10 cellular contexts compared by ENCODE assay signal in genomic region chr11:119423459-119424254, GRCh38. TPM values are rescaled to one million over a fixed set of nuclear protein-coding genes. Genes with fewer than 3 reads are reported as not detected.
DNase-seq lines count a peak whose midpoint lies in the region; ATAC-seq, FAIRE-seq and TF ChIP-seq lines count a peak whose summit lies in the region.
"Had no signal": no experiment of that assay in that cellular context is flagged by ENCODE, and none has a peak within 500 bp of the region (broad histone marks: within the 10 kb centered on the region; RNA-seq: fewer than 3 reads in every experiment).

No MANE protein-coding gene starts in this region.

- H3K4me2 ChIP-seq in A549, result peak overlapping the region; percentile 98
- H3K4me2 ChIP-seq: KMS-11 had no signal

- peaks cover 34% of the 10 kb centered on the region for H3K36me3 Mint-ChIP-seq in HFFc6 (ENCODE audit: low read depth)
- peaks cover 14% of the 10 kb centered on the region for H3K36me3 Mint-ChIP-seq in nephron progenitor cell (ENCODE audit: low read depth)
- no peaks in the 10 kb centered on the region for H3K36me3 Mint-ChIP-seq in natural killer cell

- no peak for ATAC-seq in A549
- ATAC-seq in HG03457 (IDR thresholded peaks at IDR 0.05; ENCODE audit: unreplicated experiment), result no peak
- no peak for ATAC-seq in GM19463 (IDR thresholded peaks at IDR 0.05; ENCODE audit: unreplicated experiment)
- ATAC-seq in natural killer cell, result no peak

- TF ChIP-seq RAD21 in A549 (conservative IDR thresholded peaks at IDR 0.05 in 1 of 2, IDR thresholded peaks at IDR 0.05 in 1 of 2), result no peak

- peak overlapping the region; percentile 60; the same call in 1 of the 2 replicates for H3K27ac Mint-ChIP-seq in HFFc6
- H3K27ac Mint-ChIP-seq in nephron progenitor cell, result no peak overlapping the region
- no peak overlapping the region for H3K27ac Mint-ChIP-seq in natural killer cell

- no peak for TF ChIP-seq POLR2A in A549 (IDR thresholded peaks at IDR 0.05; ENCODE audit: low read length)

- H3K9me3 ChIP-seq in A549, result no peaks in the 10 kb centered on the region

- intact Hi-C loops in dorsolateral prefrontal cortex (cut with DNase I) (loop anchor here in 1 of 2 donors (2.0 kb wide), 1 partner anchor 51 kb away; no protein-coding TSS in a partner anchor), posterior vena cava (cut with DNase I) (no loop called here), natural killer cell (cut with micrococcal nuclease) (no loop called here)

- CTCF ChIA-PET in A549 (lab: Yijun Ruan, JAX), result interaction anchor here (1.1 kb wide), 2 partner anchors 41 to 67 kb away, joined by 3 to 4 read pairs; no protein-coding TSS in a partner anchor

- 81% methylated on average over 15 of the region's 15 CpGs for WGBS in A549 (ENCODE audit: missing lambda C conversion rate)

- POLR2A ChIA-PET in A549 (lab: Yijun Ruan, JAX), result no interaction called here

- no peak for TF ChIP-seq EP300 in A549 (IDR thresholded peaks at IDR 0.05)

- no peak for FAIRE-seq in A549 (lab: Jason Lieb, UNC)

- TF ChIP-seq CTCF in A549 (IDR thresholded peaks at IDR 0.05), result no peak
- TF ChIP-seq CTCF in HFFc6 (IDR thresholded peaks at IDR 0.05), result no peak
- TF ChIP-seq CTCF in dorsolateral prefrontal cortex (IDR thresholded peaks at IDR 0.05 in 54 of 56, conservative IDR thresholded peaks at IDR 0.05 in 2 of 56; ENCODE audit: low read depth in 1 of 56, partially characterized antibody in 56 of 56), result no peak
- TF ChIP-seq CTCF in nephron progenitor cell (IDR thresholded peaks at IDR 0.05), result no peak
- no peak for TF ChIP-seq CTCF in natural killer cell (IDR thresholded peaks at IDR 0.05)

- H3K4me3 Mint-ChIP-seq in HFFc6, result peak overlapping the region; percentile 97
- peak overlapping the region; percentile 85 for H3K4me3 Mint-ChIP-seq in nephron progenitor cell
- no peak overlapping the region for H3K4me3 Mint-ChIP-seq in natural killer cell

- H3K27me3 Mint-ChIP-seq in HFFc6 (ENCODE audit: insufficient read depth), result peaks cover 2% of the 10 kb centered on the region; the same call in 1 of the 2 replicates
- peaks cover 45% of the 10 kb centered on the region for H3K27me3 Mint-ChIP-seq in nephron progenitor cell (ENCODE audit: low read depth, poor library complexity)
- peaks cover 39 to 56% of the 10 kb centered on the region in 2 donors for H3K27me3 Mint-ChIP-seq in natural killer cell (ENCODE audit: low read depth in 2 of 2)

- peaks cover 32% of the 10 kb centered on the region for H3K4me1 Mint-ChIP-seq in HFFc6 (ENCODE audit: low read depth)
- peaks cover 46% of the 10 kb centered on the region for H3K4me1 Mint-ChIP-seq in nephron progenitor cell
- peaks cover 11 to 12% of the 10 kb centered on the region in 2 donors for H3K4me1 Mint-ChIP-seq in natural killer cell

- H3K4me1 ChIP-seq in A549, result peaks cover 6% of the 10 kb centered on the region; the same call in 1 of the 3 replicates

- H3K27ac ChIP-seq in A549, result peak overlapping the region in 1 of 2 experiments; percentile 81; a peak in 4 of 6 replicates
- H3K27ac ChIP-seq in dorsolateral prefrontal cortex, result peak overlapping the region in 57 of 59 donors; percentile 8 to 97 (median 88)
- H3K27ac ChIP-seq: KMS-11 had no signal

- peaks cover 0 to 17% (median 0%) of the 10 kb centered on the region in 45 donors for H3K27me3 ChIP-seq in dorsolateral prefrontal cortex

- H3K9me3 Mint-ChIP-seq in HFFc6 (no peaks in the 10 kb centered on the region), nephron progenitor cell (peaks cover 7% of the 10 kb centered on the region), natural killer cell (no peaks in the 10 kb centered on the region)

- DNase-seq in A549 (ENCODE audit: low read depth in 1 of 2, low spot score in 1 of 2) (no peak), HFFc6 (no peak), dorsolateral prefrontal cortex (no peak), nephron progenitor cell (no peak), posterior vena cava (ENCODE audit: low spot score) (no peak), natural killer cell (no peak)
- DNase-seq: activated CD4-positive, alpha-beta T cell treated with anti-CD3 and anti-CD28 coated beads, Interleukin-2, amount 50 U/mL, for 48 hours had no signal

- H3K4me3 ChIP-seq in A549 (peak overlapping the region; percentile 58; the same call in 1 of the 3 replicates), dorsolateral prefrontal cortex (peak overlapping the region; percentile 3 to 86 (median 71))

TF ChIP-seq in A549, 52 proteins besides CTCF, POLR2A, EP300 and RAD21 (continues in another document):
- TF ChIP-seq REST (IDR thresholded peaks at IDR 0.05) (no peak), CEBPB (IDR thresholded peaks at IDR 0.05) (no peak), PBX3 (IDR thresholded peaks at IDR 0.05) (no peak), HOXB5 (CRISPR knock-in tag; IDR thresholded peaks at IDR 0.05) (no peak), FOXS1 (CRISPR knock-in tag; IDR thresholded peaks at IDR 0.05) (no peak), ESRRA (IDR thresholded peaks at IDR 0.05; ENCODE audit: borderline replicate concordance, low read length) (no peak), JUN (IDR thresholded peaks at IDR 0.05) (no peak), ELK1 (IDR thresholded peaks at IDR 0.05; ENCODE audit: low read depth, low read length) (no peak), CBX2 (IDR thresholded peaks at IDR 0.05; ENCODE audit: borderline replicate concordance, low read depth) (no peak), FOSL2 (IDR thresholded peaks at IDR 0.05) (no peak), FOSL2 (CRISPR knock-in tag; IDR thresholded peaks at IDR 0.05) (no peak), HOXA7 (CRISPR knock-in tag; IDR thresholded peaks at IDR 0.05) (no peak), ZC3H11A (IDR thresholded peaks at IDR 0.05) (no peak)

RNA-seq across cellular contexts. Expression of gene THY1, which starts 0.7 kb away (rescaled TPM):
- polyA plus RNA-seq in A549 (2011; rRNA removed) (7.1 and 8.5 TPM in 2 replicates), A549 (2017; fragmentation: RNase III; extraction: RNeasy Plus Mini Kit Qiagen cat#74134 plus additional on column Dnase treatment) (16.5 to 29.4 TPM (median 19.9 TPM) in 3 replicates)
- polyA plus RNA-seq in A549 (2012; cell fraction: cytosol; rRNA removed), result 11.7 and 17.8 TPM in 2 replicates
- polyA plus RNA-seq in A549 (2012; cell fraction: nucleus; rRNA removed), result 19.5 and 22.8 TPM in 2 replicates
- polyA minus RNA-seq in A549 (2011; rRNA and poly(A)+ RNA removed), result 16.9 and 21.8 TPM in 2 replicates
- 100 to 1,000 TPM; 705 to 934 (median 790) TPM for total RNA-seq in HFFc6 (2021; fragmentation: NEBNext Ultra II Directional; extraction: Animal tissue kit (Norgen Biotek cat#: 25700))
- total RNA-seq in dorsolateral prefrontal cortex (100 to 1,000 TPM; 161 to 881 (median 538) TPM), posterior vena cava (100 to 1,000 TPM in 1 of 2 donors, 10 to 100 TPM in 1; 35.0 to 151 TPM), natural killer cell (not detected)

RNA-seq across cellular contexts. Expression of gene USP2, which starts 42.2 kb away (rescaled TPM):
- polyA plus RNA-seq in A549 (2011; rRNA removed) (0.30 and 0.37 TPM in 2 replicates), A549 (2017; fragmentation: RNase III; extraction: RNeasy Plus Mini Kit Qiagen cat#74134 plus additional on column Dnase treatment) (0.48 to 0.83 TPM (median 0.73 TPM) in 3 replicates)
- 0.22 and 0.36 TPM in 2 replicates for polyA plus RNA-seq in A549 (2012; cell fraction: cytosol; rRNA removed)
- polyA plus RNA-seq in A549 (2012; cell fraction: nucleus; rRNA removed), result 0.56 and 0.71 TPM in 2 replicates
- 0.50 and 1.4 TPM in 2 replicates for polyA minus RNA-seq in A549 (2011; rRNA and poly(A)+ RNA removed)
- total RNA-seq in HFFc6 (2021; fragmentation: NEBNext Ultra II Directional; extraction: Animal tissue kit (Norgen Biotek cat#: 25700)), result under 1 TPM; 0.32 to 0.71 (median 0.49) TPM
- total RNA-seq in dorsolateral prefrontal cortex (10 to 100 TPM; 32.5 to 68.6 (median 46.7) TPM), posterior vena cava (10 to 100 TPM; 10.4 to 17.3 TPM), natural killer cell (1 to 10 TPM in 1 of 3 donors, under 1 TPM in 1, not detected in 1; 0.50 to 3.9 TPM)

Comparison
In these comparisons a context has a peak if more than half of its experiments do, and no peak if none do; other contexts are left out.
1. RNA of gene THY1, which starts 0.7 kb away (total RNA-seq): 705 to 934 TPM in HFFc6, 161 to 881 TPM in dorsolateral prefrontal cortex and 35.0 to 151 TPM in posterior vena cava; not detected in natural killer cell; every median in the first group is over 10 times any median in the second.